1 cellular context compared by ENCODE assay signal in the genomic region with DNA sequence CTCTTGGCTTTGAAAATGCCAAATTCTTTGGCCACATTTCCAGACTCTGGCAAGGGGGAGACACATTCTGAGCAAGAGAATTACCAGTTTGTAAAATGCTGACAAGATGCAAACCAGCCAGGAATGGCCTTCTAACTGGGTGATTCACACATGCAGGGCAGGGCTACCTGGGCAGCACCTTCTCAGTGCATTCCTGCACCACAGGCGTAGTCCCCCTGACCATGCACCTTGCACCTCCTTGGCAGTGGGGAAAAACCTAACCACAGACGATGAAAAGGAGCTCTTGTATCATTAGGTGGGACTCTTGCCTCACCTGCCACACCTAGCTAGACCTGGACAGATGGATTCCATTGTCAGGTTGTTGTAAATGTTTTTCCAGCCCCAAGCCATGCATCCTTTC.
A peak's percentile ranks its signal among the peaks of the same experiment; 100 is the strongest.
TF ChIP-seq lines count a peak whose summit lies in the region.

No MANE protein-coding gene starts in this region.

TF ChIP-seq in IMR-90, 13 proteins besides CTCF, POLR2A, EP300 and RAD21:
- TF ChIP-seq SMC3 (IDR thresholded peaks at IDR 0.05; ENCODE audit: low read depth, low read length), result no peak
- TF ChIP-seq MAZ (IDR thresholded peaks at IDR 0.05; ENCODE audit: borderline replicate concordance, low read depth, low read length), result no peak
- TF ChIP-seq MAFK (IDR thresholded peaks at IDR 0.05; ENCODE audit: low read depth, low read length), result peak; percentile 43
